Comparison of ENCODE assay signal across 1 cellular context in genomic region chr22:19169002-19169946, GRCh38.
TF ChIP-seq lines count a peak whose summit lies in the region.

No MANE protein-coding gene starts in this region.

TF ChIP-seq in HepG2, 621 proteins besides CTCF, POLR2A, EP300 and RAD21 (continued from another document):
- TF ChIP-seq LRRFIP1 (CRISPR knock-in tag; conservative IDR thresholded peaks at IDR 0.05) (no peak), ZFP82 (CRISPR knock-in tag; IDR thresholded peaks at IDR 0.05; ENCODE audit: borderline replicate concordance) (no peak), ZNF431 (CRISPR knock-in tag; IDR thresholded peaks at IDR 0.05; ENCODE audit: borderline replicate concordance, low read depth) (no peak), SMYD3 (CRISPR knock-in tag; IDR thresholded peaks at IDR 0.05) (no peak), ZNF577 (CRISPR knock-in tag; IDR thresholded peaks at IDR 0.05; ENCODE audit: borderline replicate concordance, low read depth) (no peak), SALL2 (CRISPR knock-in tag; IDR thresholded peaks at IDR 0.05) (no peak), ZNF383 (CRISPR knock-in tag; IDR thresholded peaks at IDR 0.05; ENCODE audit: borderline replicate concordance) (no peak)
- TF ChIP-seq, protein P1, sequence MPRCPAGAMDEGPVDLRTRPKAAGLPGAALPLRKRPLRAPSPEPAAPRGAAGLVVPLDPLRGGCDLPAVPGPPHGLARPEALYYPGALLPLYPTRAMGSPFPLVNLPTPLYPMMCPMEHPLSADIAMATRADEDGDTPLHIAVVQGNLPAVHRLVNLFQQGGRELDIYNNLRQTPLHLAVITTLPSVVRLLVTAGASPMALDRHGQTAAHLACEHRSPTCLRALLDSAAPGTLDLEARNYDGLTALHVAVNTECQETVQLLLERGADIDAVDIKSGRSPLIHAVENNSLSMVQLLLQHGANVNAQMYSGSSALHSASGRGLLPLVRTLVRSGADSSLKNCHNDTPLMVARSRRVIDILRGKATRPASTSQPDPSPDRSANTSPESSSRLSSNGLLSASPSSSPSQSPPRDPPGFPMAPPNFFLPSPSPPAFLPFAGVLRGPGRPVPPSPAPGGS (CRISPR knock-in tag; IDR thresholded peaks at IDR 0.05) = no peak
